1 cellular context compared by ENCODE assay signal in the genomic region with DNA sequence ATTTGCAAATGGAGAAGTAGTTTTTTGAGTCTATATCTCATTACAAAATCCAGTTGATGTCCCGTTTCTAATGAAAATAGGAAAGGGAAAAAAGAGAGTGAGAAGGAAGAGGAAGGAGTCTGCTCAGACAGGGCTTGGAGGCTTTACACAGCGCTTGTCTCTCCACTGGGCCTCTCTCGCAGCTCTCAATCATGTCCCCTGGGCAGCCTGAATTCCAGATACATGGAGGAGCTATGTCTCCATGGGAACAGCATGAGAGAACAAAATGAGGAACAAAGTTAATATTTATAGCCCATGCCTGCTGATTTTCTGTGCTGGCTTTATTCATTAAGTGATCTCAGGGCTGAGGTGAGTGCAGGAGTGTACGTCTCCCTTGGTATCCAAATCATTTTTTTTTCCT.
A peak's percentile ranks its signal among the peaks of the same experiment; 100 is the strongest.
TF ChIP-seq lines count a peak whose summit lies in the region.

No MANE protein-coding gene starts in this region.

TF ChIP-seq in K562, 482 proteins besides CTCF, POLR2A, EP300 and RAD21:
- TF ChIP-seq ZNF766 (CRISPR knock-in tag; conservative IDR thresholded peaks at IDR 0.05) (0 out of 2 replicates have a peak, but pooled peaks have one; percentile 29), ZNF717 (CRISPR knock-in tag; IDR thresholded peaks at IDR 0.05) (no peak), HDAC1 (IDR thresholded peaks at IDR 0.05) (no peak), SOX6 (IDR thresholded peaks at IDR 0.05) (no peak), RFX1 (IDR thresholded peaks at IDR 0.05) (0 out of 2 replicates have a peak, but pooled peaks have one; percentile 29), CHCHD3 (CRISPR knock-in tag; IDR thresholded peaks at IDR 0.05) (no peak)
- TF ChIP-seq, protein P1, sequence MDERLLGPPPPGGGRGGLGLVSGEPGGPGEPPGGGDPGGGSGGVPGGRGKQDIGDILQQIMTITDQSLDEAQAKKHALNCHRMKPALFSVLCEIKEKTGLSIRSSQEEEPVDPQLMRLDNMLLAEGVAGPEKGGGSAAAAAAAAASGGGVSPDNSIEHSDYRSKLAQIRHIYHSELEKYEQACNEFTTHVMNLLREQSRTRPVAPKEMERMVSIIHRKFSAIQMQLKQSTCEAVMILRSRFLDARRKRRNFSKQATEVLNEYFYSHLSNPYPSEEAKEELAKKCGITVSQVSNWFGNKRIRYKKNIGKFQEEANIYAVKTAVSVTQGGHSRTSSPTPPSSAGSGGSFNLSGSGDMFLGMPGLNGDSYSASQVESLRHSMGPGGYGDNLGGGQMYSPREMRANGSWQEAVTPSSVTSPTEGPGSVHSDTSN (CRISPR knock-in tag; IDR thresholded peaks at IDR 0.05; ENCODE audit: low read depth): no peak
- TF ChIP-seq, protein P1 (tag; conservative IDR thresholded peaks at IDR 0.05; ENCODE audit: low read depth): 0 out of 2 replicates have a peak, but pooled peaks have one; percentile 23
